ENCODE assay signal across 8 cellular contexts in genomic region chr11:122099345-122100045, GRCh38. TPM values are rescaled to one million over a fixed set of nuclear protein-coding genes. Genes with fewer than 3 reads are reported as not detected.
A peak's percentile ranks its signal among the peaks of the same experiment; 100 is the strongest.
DNase-seq lines count a peak whose midpoint lies in the region; ATAC-seq and TF ChIP-seq lines count a peak whose summit lies in the region.

No MANE protein-coding gene starts in this region.

- intact Hi-C loops in HCT116 (cut with micrococcal nuclease) (loop anchor here (5.0 to 10.0 kb wide), 2 partner anchors 405 to 442 kb away; no protein-coding TSS in a partner anchor), mammary epithelial cell (cut with micrococcal nuclease) (loop anchor here (1.0 to 5.0 kb wide), 8 partner anchors 55 to 778 kb away; no protein-coding TSS in a partner anchor), spleen (cut with DNase I; ENCODE audit: low total_unique reads) (no loop called here)

- H2AFZ ChIP-seq in HCT116 (ENCODE audit: low read depth, low read length, poor library complexity, severe bottlenecking) (no peak overlapping the region), mammary epithelial cell (ENCODE audit: low read depth, low read length) (no peak overlapping the region)

- DNase-seq in HCT116 (ENCODE audit: low read depth, low spot score), result no peak
- DNase-seq in mammary epithelial cell, result peak; percentile 60
- peak; percentile 76 for DNase-seq in iris pigment epithelial cell (ENCODE audit: low read depth)
- no peak for DNase-seq in spleen
- no peak for DNase-seq in ACHN
- DNase-seq in HuH-7.5 (ENCODE audit: low spot score), result no peak
- no peak for DNase-seq in NCI-H2029 (lab: John Stamatoyannopoulos, UW)

- H3K9ac ChIP-seq in HCT116 (ENCODE audit: low read length) (no peak overlapping the region), mammary epithelial cell (ENCODE audit: insufficient read depth, low read length) (peak overlapping the region; percentile 91)

- H3K36me3 ChIP-seq in HCT116 (ENCODE audit: control insufficient read depth in 1 of 2, insufficient read depth in 2 of 2, low read length in 2 of 2), result peaks cover 3 to 43% of the 10 kb centered on the region in 2 experiments; a peak in 2 of 4 replicates
- H3K36me3 ChIP-seq in mammary epithelial cell (ENCODE audit: insufficient read depth, low read length), result peaks cover 6% of the 10 kb centered on the region
- H3K36me3 ChIP-seq in spleen, result no peaks in the 10 kb centered on the region

- H3K9me3 ChIP-seq in HCT116 (ENCODE audit: control insufficient read depth in 1 of 2, insufficient read depth in 1 of 2, low read depth in 1 of 2, low read length in 2 of 2) (no peaks in the 10 kb centered on the region), mammary epithelial cell (replicated peaks; ENCODE audit: insufficient read depth, low read length) (no peaks in the 10 kb centered on the region), spleen (no peaks in the 10 kb centered on the region)

- H3K27me3 ChIP-seq in HCT116 (ENCODE audit: insufficient read depth, low read length) (no peaks in the 10 kb centered on the region), mammary epithelial cell (ENCODE audit: insufficient read depth, low read length) (no peaks in the 10 kb centered on the region), spleen (replicated peaks in 1 of 7) (peaks cover 0 to 84% (median 20%) of the 10 kb centered on the region in 7 donors)

- H3K9me2 ChIP-seq in HCT116 (ENCODE audit: insufficient read depth), result no peaks in the 10 kb centered on the region

- RAD21 ChIA-PET in HCT116 (lab: Charles Lee; ENCODE audit: low non-redundant PET in 1 of 2, low total read pairs in 2 of 2, uncharacterized antibody in 2 of 2, unreplicated experiment in 2 of 2), result no interaction called here

- in situ Hi-C loops in mammary epithelial cell (cut with MboI; ENCODE audit: low sequenced_read_pairs in 2 of 2), result loop anchor here (5.0 to 25.0 kb wide), 5 partner anchors 58 to 445 kb away; no protein-coding TSS in a partner anchor
- in situ Hi-C loops in ACHN (cut with HindIII; ENCODE audit: low pct_ligation_motif_present, low pct_unique_long_range_greater_than_20kb, low sequenced_read_pairs), result no loop called here

- TF ChIP-seq RAD21 in HCT116 (IDR thresholded peaks at IDR 0.05; ENCODE audit: low read depth), result no peak

- dilution Hi-C loops in mammary epithelial cell (cut with HindIII; ENCODE audit: low sequenced_read_pairs), result loop anchor here (5.0 to 10.0 kb wide), 4 partner anchors 38 to 435 kb away; no protein-coding TSS in a partner anchor

- TF ChIP-seq POLR2A in HCT116 (IDR thresholded peaks at IDR 0.05; ENCODE audit: borderline replicate concordance, extremely low read depth, insufficient read depth, insufficient read length) (no peak), spleen (IDR thresholded peaks at IDR 0.05) (no peak)

- peak overlapping the region; percentile 8; the same call in 1 of the 2 replicates for H3K27ac ChIP-seq in HCT116 (ENCODE audit: low read depth, low read length)
- peak overlapping the region; percentile 88 for H3K27ac ChIP-seq in mammary epithelial cell (ENCODE audit: insufficient read depth, low read depth, low read length)
- H3K27ac ChIP-seq in spleen, result peak overlapping the region in 4 of 8 donors; percentile 44 to 68 (median 54)

- H4K20me1 ChIP-seq in HCT116 (ENCODE audit: insufficient read depth) (no peaks in the 10 kb centered on the region), mammary epithelial cell (ENCODE audit: insufficient read depth, low read length) (no peaks in the 10 kb centered on the region)

- POLR2A ChIA-PET in HCT116 (lab: Charles Lee), result no interaction called here

- TF ChIP-seq CTCF in HCT116 (IDR thresholded peaks at IDR 0.05 in 2 of 3, conservative IDR thresholded peaks at IDR 0.05 in 1 of 3; ENCODE audit: borderline replicate concordance in 1 of 3, insufficient read depth in 1 of 3, low read depth in 2 of 3, low read length in 2 of 3) (no peak), mammary epithelial cell (conservative IDR thresholded peaks at IDR 0.05 in 1 of 2, IDR thresholded peaks at IDR 0.05 in 1 of 2; ENCODE audit: extremely low read depth in 1 of 2, insufficient read depth in 1 of 2, low read depth in 1 of 2, low read length in 2 of 2) (no peak), spleen (IDR thresholded peaks at IDR 0.05 in 8 of 11, conservative IDR thresholded peaks at IDR 0.05 in 3 of 11) (no peak)

- H3K4me2 ChIP-seq in HCT116 (ENCODE audit: low read length) (no peak overlapping the region), mammary epithelial cell (ENCODE audit: insufficient read depth, low read depth, low read length) (peak overlapping the region; percentile 96)

- ATAC-seq in HCT116, result no peak
- ATAC-seq in GM19452 (IDR thresholded peaks at IDR 0.05; ENCODE audit: unreplicated experiment), result no peak

- H3K79me2 ChIP-seq in HCT116 (ENCODE audit: insufficient read depth, low read length) (peaks cover 100% of the 10 kb centered on the region), mammary epithelial cell (ENCODE audit: insufficient read depth, low read length) (peaks cover 98% of the 10 kb centered on the region)

- WGBS in mammary epithelial cell (ENCODE audit: low coverage, missing lambda C conversion rate), result 3% methylated on average over 13 of the region's 13 CpGs
- WGBS in spleen, 5 donors, result 60 to 72% (median 65%) methylated on average over 13 of the region's 13 CpGs

- BruUV-seq in HCT116 (replicated peaks; lab: Mats Ljungman, UMichigan) (TSS peak; percentile 30), mammary epithelial cell (replicated peaks; lab: Mats Ljungman, UMichigan) (no TSS peak)

- no peak overlapping the region for H3K4me3 ChIP-seq in HCT116 (replicated peaks in 1 of 2; ENCODE audit: low read depth in 1 of 2, low read length in 2 of 2)
- peak overlapping the region; percentile 52 to 83 (median 72) for H3K4me3 ChIP-seq in mammary epithelial cell (replicated peaks in 1 of 3; ENCODE audit: insufficient read depth in 1 of 3, low read depth in 2 of 3, low read length in 3 of 3)
- H3K4me3 ChIP-seq in spleen, result peak overlapping the region in 6 of 8 donors; percentile 1 to 57 (median 26)

- CTCF ChIA-PET in HCT116 (lab: Charles Lee), result interaction anchor here (1.3 kb wide), 1 partner anchor 9 kb away, joined by 3 read pairs; no protein-coding TSS in a partner anchor
- CTCF ChIA-PET in mammary epithelial cell (lab: Charles Lee; ENCODE audit: low non-redundant PET), result interaction anchor here (0.6 to 1.3 kb wide), 2 partner anchors 170 to 444 kb away, joined by 3 to 4 read pairs; no protein-coding TSS in a partner anchor

- H3K4me1 ChIP-seq in HCT116 (ENCODE audit: control insufficient read depth in 1 of 2, insufficient read depth in 2 of 2, low read length in 2 of 2) (peaks cover 38 to 70% of the 10 kb centered on the region in 2 experiments), mammary epithelial cell (ENCODE audit: insufficient read depth, low read length) (peaks cover 50% of the 10 kb centered on the region), spleen (peaks cover 0 to 24% (median 8%) of the 10 kb centered on the region in 6 donors)

TF ChIP-seq in HCT116, 20 proteins besides CTCF, POLR2A, EP300 and RAD21:
- TF ChIP-seq POLR2AphosphoS5 (IDR thresholded peaks at IDR 0.05; ENCODE audit: low read depth, low read length), result peak; percentile 24
- TF ChIP-seq TCF7L2 (IDR thresholded peaks at IDR 0.05; ENCODE audit: borderline replicate concordance, extremely low read depth, insufficient read depth, insufficient read length), result no peak

RNA-seq across cellular contexts. Expression of gene BLID, which starts 16.5 kb away (rescaled TPM):
- total RNA-seq in HCT116 (2021; ENCODE audit: unreplicated experiment) (8.9 TPM), mammary epithelial cell (1 to 10 TPM; 5.2 to 5.6 TPM), spleen (under 1 TPM in 2 of 7 donors, not detected in 5; 0.61 to 0.64 TPM)
- polyA plus RNA-seq in HCT116 (2012), result 0.34 and 0.35 TPM in 2 replicates
- polyA plus RNA-seq in mammary epithelial cell (not detected), spleen (not detected)
- not detected for polyA minus RNA-seq in mammary epithelial cell

Comparison
In these comparisons a context has a peak if more than half of its experiments do, and no peak if none do; other contexts are left out.
1. DNase-seq: peak in mammary epithelial cell (single experiment) and iris pigment epithelial cell (single experiment); none in HCT116 (single experiment), spleen (single experiment), ACHN (single experiment), HuH-7.5 (single experiment) and NCI-H2029 (single experiment).
2. H3K4me3 ChIP-seq: peak in mammary epithelial cell (3 of 3) and spleen (6 of 8); none in HCT116 (0 of 2).